Comparison of ENCODE assay signal across 10 cellular contexts in genomic region chr17:82053130-82053529, GRCh38. TPM values are rescaled to one million over a fixed set of nuclear protein-coding genes. Genes with fewer than 3 reads are reported as not detected.
DNase-seq lines count a peak whose midpoint lies in the region; ATAC-seq, FAIRE-seq and TF ChIP-seq lines count a peak whose summit lies in the region.
"Had no signal": no experiment of that assay in that cellular context is flagged by ENCODE, and none has a peak within 500 bp of the region (broad histone marks: within the 10 kb centered on the region; RNA-seq: fewer than 3 reads in every experiment).

No MANE protein-coding gene starts in this region.

- TF ChIP-seq CTCF in HepG2 (CRISPR knock-in tag; IDR thresholded peaks at IDR 0.05), result no peak

- H3K27me3 ChIP-seq in adipocyte (replicated peaks; ENCODE audit: control insufficient read depth, insufficient read depth, low read length), result no peaks in the 10 kb centered on the region
- H3K27me3 ChIP-seq in HepG2 (ENCODE audit: control insufficient read depth in 1 of 2, insufficient read depth in 2 of 2, low read length in 2 of 2), result no peaks in the 10 kb centered on the region; a peak in 2 of 5 replicates

- H3K4me3 Mint-ChIP-seq in stimulated activated naive CD8-positive, alpha-beta T cell treated with anti-CD3 and anti-CD28 coated beads, Interleukin-15, Interleukin-2, amounts not matched to agents 100 ng/mL and 50 ng/mL, for 24 hours, result peak overlapping the region; percentile 86

- H3K9ac ChIP-seq in adipocyte (ENCODE audit: low read length) (peak overlapping the region; percentile 94), HepG2 (ENCODE audit: insufficient read depth, low read depth, low read length) (peak overlapping the region; percentile 94; the same call in 1 of the 2 replicates)

- BruUV-seq in HepG2 (replicated peaks; lab: Mats Ljungman, UMichigan), result no TSS peak

- H3K36me3 Mint-ChIP-seq in stimulated activated naive CD8-positive, alpha-beta T cell treated with anti-CD3 and anti-CD28 coated beads, Interleukin-15, Interleukin-2, amounts not matched to agents 100 ng/mL and 50 ng/mL, for 24 hours (ENCODE audit: low read depth), result peaks cover 4% of the 10 kb centered on the region

- peak overlapping the region; percentile 92 for H3K4me2 ChIP-seq in HepG2 (ENCODE audit: low read depth, low read length)

- TF ChIP-seq RAD21 in HepG2 (CRISPR knock-in tag; IDR thresholded peaks at IDR 0.05), result no peak

- CTCF ChIA-PET in HepG2 (lab: Yijun Ruan, JAX; ENCODE audit: low intra/inter-chr PET ratio, low total read pairs), result no interaction called here

- no peak for DNase-seq in stimulated activated naive CD8-positive, alpha-beta T cell treated with anti-CD3 and anti-CD28 coated beads, Interleukin-15, Interleukin-2, amounts not matched to agents 100 U/mL and 50 U/mL, for 24 hours
- DNase-seq in adipocyte (ENCODE audit: low read depth) (no peak), HepG2 (ENCODE audit: low spot score) (no peak), HUDEP-2 (lab: John Stamatoyannopoulos, UW; ENCODE audit: unreplicated experiment in 76 of 76) (no peak), Kasumi-1 (lab: John Stamatoyannopoulos, UW) (no peak), NCI-H510A (lab: John Stamatoyannopoulos, UW) (no peak), LoVo (ENCODE audit: low spot score) (no peak)
- DNase-seq: NCI-H1417 treated with DMSO at 0.1 percent for 48 hours had no signal

- H3K9me3 Mint-ChIP-seq in stimulated activated naive CD8-positive, alpha-beta T cell treated with anti-CD3 and anti-CD28 coated beads, Interleukin-15, Interleukin-2, amounts not matched to agents 100 ng/mL and 50 ng/mL, for 24 hours, result no peaks in the 10 kb centered on the region

- H3K4me1 Mint-ChIP-seq in stimulated activated naive CD8-positive, alpha-beta T cell treated with anti-CD3 and anti-CD28 coated beads, Interleukin-15, Interleukin-2, amounts not matched to agents 100 ng/mL and 50 ng/mL, for 24 hours (ENCODE audit: low read depth), result peaks cover 18% of the 10 kb centered on the region

- no peak overlapping the region for H2AFZ ChIP-seq in HepG2 (ENCODE audit: low read length)

- FAIRE-seq in HepG2 (lab: Jason Lieb, UNC), result no peak

- intact Hi-C loops in HepG2 (cut with micrococcal nuclease; ENCODE audit: unreplicated experiment), result loop anchor here (5.0 kb wide), 1 partner anchor 44 kb away; the partner anchor contains the start of gene FASN

- H3K9me3 ChIP-seq in adipocyte (ENCODE audit: control insufficient read depth, low read length) (no peaks in the 10 kb centered on the region), HepG2 (ENCODE audit: low read length) (no peaks in the 10 kb centered on the region)

- H3K36me3 ChIP-seq in adipocyte (ENCODE audit: control insufficient read depth, insufficient read depth, low read length, severe bottlenecking), result peaks cover 47% of the 10 kb centered on the region
- peaks cover 24 to 43% of the 10 kb centered on the region in 2 experiments for H3K36me3 ChIP-seq in HepG2 (replicated peaks in 1 of 2; ENCODE audit: control insufficient read depth in 1 of 2, insufficient read depth in 2 of 2, low read length in 2 of 2)

- no peak for ATAC-seq in stimulated activated naive CD8-positive, alpha-beta T cell treated with anti-CD3 and anti-CD28 coated beads, Interleukin-15, Interleukin-2, amounts not matched to agents 100 U/mL and 50 U/mL, for 24 hours
- no peak for ATAC-seq in HepG2
- ATAC-seq: activated CD4-positive, CD25-positive, alpha-beta regulatory T cell treated with anti-CD3 and anti-CD28 coated beads, Interleukin-2, amount 50 U/mL, for 24 hours had no signal

- H4K20me1 ChIP-seq in HepG2 (ENCODE audit: insufficient read depth, low read length), result no peaks in the 10 kb centered on the region; the same call in 1 of the 2 replicates

- H3K27me3 Mint-ChIP-seq in stimulated activated naive CD8-positive, alpha-beta T cell treated with anti-CD3 and anti-CD28 coated beads, Interleukin-15, Interleukin-2, amounts not matched to agents 100 ng/mL and 50 ng/mL, for 24 hours, result no peaks in the 10 kb centered on the region

- WGBS in HepG2 (ENCODE audit: low lambda C conversion rate), result 99% methylated on average over 13 of the region's 19 CpGs

- POLR2A ChIA-PET in HepG2 (lab: Yijun Ruan, JAX), result interaction anchor here (1.2 to 3.4 kb wide), 2 partner anchors 13 to 16 kb away, joined by 3 to 33 read pairs; partner anchors contain the start of gene DCXR

- H3K4me1 ChIP-seq in adipocyte (ENCODE audit: control insufficient read depth, insufficient read depth, low read length) (peaks cover 18% of the 10 kb centered on the region), HepG2 (ENCODE audit: insufficient read depth, low read length) (peaks cover 61% of the 10 kb centered on the region)

- no peak overlapping the region for H3K27ac Mint-ChIP-seq in stimulated activated naive CD8-positive, alpha-beta T cell treated with anti-CD3 and anti-CD28 coated beads, Interleukin-15, Interleukin-2, amounts not matched to agents 100 ng/mL and 50 ng/mL, for 24 hours

- in situ Hi-C loops in HepG2 (cut with HindIII; ENCODE audit: extremely low pct_ligation_motif_present, low pct_unique_long_range_greater_than_20kb), result no loop called here

- TF ChIP-seq POLR2A in HepG2 (IDR thresholded peaks at IDR 0.05; ENCODE audit: insufficient read depth in 1 of 2, low read depth in 2 of 2, low read length in 2 of 2), result no peak

- H3K4me3 ChIP-seq in adipocyte (ENCODE audit: low read length), result peak overlapping the region; percentile 91
- H3K4me3 ChIP-seq in HepG2 (replicated peaks in 1 of 3; ENCODE audit: insufficient read depth in 1 of 3, low read depth in 2 of 3, low read length in 3 of 3), result peak overlapping the region; percentile 76 to 99 (median 95)

- peaks cover 37% of the 10 kb centered on the region for H3K79me2 ChIP-seq in HepG2 (ENCODE audit: insufficient read depth, low read length)

- TF ChIP-seq EP300 in HepG2 (IDR thresholded peaks at IDR 0.05; ENCODE audit: low read depth in 2 of 2, low read length in 2 of 2) (no peak), HepG2 (CRISPR knock-in tag; IDR thresholded peaks at IDR 0.05; ENCODE audit: borderline replicate concordance) (no peak)

- H3K27ac ChIP-seq in HepG2 (ENCODE audit: extremely low read length, insufficient read depth, low read length), result no peak overlapping the region

RNA-seq across cellular contexts. Expression of gene GPS1, which starts 1.4 kb away (rescaled TPM):
- 106 and 124 TPM in 2 replicates for total RNA-seq in HepG2 (2016; rRNA removed; fragmentation: Illumina TruSeq; extraction: Trizol)
- total RNA-seq in HepG2 (2016; cell fraction: cytosol; rRNA removed; fragmentation: Illumina TruSeq; extraction: Trizol; ENCODE audit: low read depth), result 87.3 and 88.2 TPM in 2 replicates
- total RNA-seq in HepG2 (2016; cell fraction: insoluble cytoplasmic fraction; rRNA removed; fragmentation: Illumina TruSeq; extraction: Trizol), result 99.7 and 134 TPM in 2 replicates
- 96.5 and 111 TPM in 2 replicates for total RNA-seq in HepG2 (2016; cell fraction: membrane; rRNA removed; fragmentation: Illumina TruSeq; extraction: Trizol)
- 89.5 and 106 TPM in 2 replicates for total RNA-seq in HepG2 (2016; cell fraction: nucleus; rRNA removed; fragmentation: Illumina TruSeq; extraction: Trizol)
- polyA plus RNA-seq in HepG2 (2011; rRNA removed), result 128 and 161 TPM in 2 replicates
- polyA plus RNA-seq in HepG2 (2011; cell fraction: cytosol; rRNA removed), result 107 and 157 TPM in 2 replicates
- 389 and 467 TPM in 2 replicates for polyA plus RNA-seq in HepG2 (2011; cell fraction: nucleus; rRNA removed)
- polyA plus RNA-seq in HepG2 (2012), result 102 and 120 TPM in 2 replicates
- 96.5 and 102 TPM in 2 replicates for polyA plus RNA-seq in HepG2 (2016; cell fraction: cytosol; fragmentation: Illumina TruSeq; extraction: Trizol; ENCODE audit: low read depth)
- 120 and 146 TPM in 2 replicates for polyA plus RNA-seq in HepG2 (2016; cell fraction: insoluble cytoplasmic fraction; fragmentation: Illumina TruSeq; extraction: Trizol; ENCODE audit: low read depth)
- polyA plus RNA-seq in HepG2 (2016; cell fraction: membrane; fragmentation: Illumina TruSeq; extraction: Trizol; ENCODE audit: low read depth), result 103 and 104 TPM in 2 replicates
- polyA plus RNA-seq in HepG2 (2016; cell fraction: nucleus; fragmentation: Illumina TruSeq; extraction: Trizol; ENCODE audit: insufficient read depth, low read depth), result 225 and 229 TPM in 2 replicates
- polyA minus RNA-seq in HepG2 (2011; rRNA and poly(A)+ RNA removed; ENCODE audit: low replicate concordance), result 182 and 265 TPM in 2 replicates
- polyA minus RNA-seq in HepG2 (2011; cell fraction: cytosol; rRNA and poly(A)+ RNA removed), result 76.6 and 80.3 TPM in 2 replicates
- polyA minus RNA-seq in HepG2 (2011; cell fraction: nucleus; rRNA and poly(A)+ RNA removed), result 60.2 and 61.0 TPM in 2 replicates

RNA-seq across cellular contexts. Expression of gene RFNG, which starts 1.5 kb away (rescaled TPM):
- 27.8 and 64.0 TPM in 2 replicates for total RNA-seq in HepG2 (2016; rRNA removed; fragmentation: Illumina TruSeq; extraction: Trizol)
- 72.5 and 73.8 TPM in 2 replicates for total RNA-seq in HepG2 (2016; cell fraction: cytosol; rRNA removed; fragmentation: Illumina TruSeq; extraction: Trizol; ENCODE audit: low read depth)
- total RNA-seq in HepG2 (2016; cell fraction: insoluble cytoplasmic fraction; rRNA removed; fragmentation: Illumina TruSeq; extraction: Trizol), result 23.6 and 61.0 TPM in 2 replicates
- total RNA-seq in HepG2 (2016; cell fraction: membrane; rRNA removed; fragmentation: Illumina TruSeq; extraction: Trizol), result 95.0 and 98.0 TPM in 2 replicates
- total RNA-seq in HepG2 (2016; cell fraction: nucleus; rRNA removed; fragmentation: Illumina TruSeq; extraction: Trizol), result 53.3 and 60.7 TPM in 2 replicates
- polyA plus RNA-seq in HepG2 (2011; rRNA removed), result 61.4 and 90.6 TPM in 2 replicates
- polyA plus RNA-seq in HepG2 (2011; cell fraction: cytosol; rRNA removed), result 36.1 and 62.0 TPM in 2 replicates
- polyA plus RNA-seq in HepG2 (2011; cell fraction: nucleus; rRNA removed), result 548 and 733 TPM in 2 replicates
- polyA plus RNA-seq in HepG2 (2012), result 60.9 and 71.7 TPM in 2 replicates
- 106 and 121 TPM in 2 replicates for polyA plus RNA-seq in HepG2 (2016; cell fraction: cytosol; fragmentation: Illumina TruSeq; extraction: Trizol; ENCODE audit: low read depth)
- 35.7 and 47.7 TPM in 2 replicates for polyA plus RNA-seq in HepG2 (2016; cell fraction: insoluble cytoplasmic fraction; fragmentation: Illumina TruSeq; extraction: Trizol; ENCODE audit: low read depth)
- polyA plus RNA-seq in HepG2 (2016; cell fraction: membrane; fragmentation: Illumina TruSeq; extraction: Trizol; ENCODE audit: low read depth), result 128 and 132 TPM in 2 replicates
- polyA plus RNA-seq in HepG2 (2016; cell fraction: nucleus; fragmentation: Illumina TruSeq; extraction: Trizol; ENCODE audit: insufficient read depth, low read depth), result 227 and 229 TPM in 2 replicates
- 12.3 and 58.2 TPM in 2 replicates for polyA minus RNA-seq in HepG2 (2011; rRNA and poly(A)+ RNA removed; ENCODE audit: low replicate concordance)
- 21.9 and 29.0 TPM in 2 replicates for polyA minus RNA-seq in HepG2 (2011; cell fraction: cytosol; rRNA and poly(A)+ RNA removed)
- 29.7 and 35.9 TPM in 2 replicates for polyA minus RNA-seq in HepG2 (2011; cell fraction: nucleus; rRNA and poly(A)+ RNA removed)

RNA-seq across cellular contexts. Expression of gene DUS1L, which starts 12.5 kb away (rescaled TPM):
- total RNA-seq in HepG2 (2016; rRNA removed; fragmentation: Illumina TruSeq; extraction: Trizol), result 67.9 and 109 TPM in 2 replicates
- total RNA-seq in HepG2 (2016; cell fraction: cytosol; rRNA removed; fragmentation: Illumina TruSeq; extraction: Trizol; ENCODE audit: low read depth), result 206 and 220 TPM in 2 replicates
- 58.4 and 113 TPM in 2 replicates for total RNA-seq in HepG2 (2016; cell fraction: insoluble cytoplasmic fraction; rRNA removed; fragmentation: Illumina TruSeq; extraction: Trizol)
- 268 and 276 TPM in 2 replicates for total RNA-seq in HepG2 (2016; cell fraction: membrane; rRNA removed; fragmentation: Illumina TruSeq; extraction: Trizol)
- total RNA-seq in HepG2 (2016; cell fraction: nucleus; rRNA removed; fragmentation: Illumina TruSeq; extraction: Trizol), result 69.9 and 102 TPM in 2 replicates
- 81.0 and 108 TPM in 2 replicates for polyA plus RNA-seq in HepG2 (2011; rRNA removed)
- polyA plus RNA-seq in HepG2 (2011; cell fraction: cytosol; rRNA removed), result 64.5 and 97.7 TPM in 2 replicates
- 583 and 668 TPM in 2 replicates for polyA plus RNA-seq in HepG2 (2011; cell fraction: nucleus; rRNA removed)
- 82.7 and 123 TPM in 2 replicates for polyA plus RNA-seq in HepG2 (2012)
- polyA plus RNA-seq in HepG2 (2016; cell fraction: cytosol; fragmentation: Illumina TruSeq; extraction: Trizol; ENCODE audit: low read depth), result 353 and 384 TPM in 2 replicates
- polyA plus RNA-seq in HepG2 (2016; cell fraction: insoluble cytoplasmic fraction; fragmentation: Illumina TruSeq; extraction: Trizol; ENCODE audit: low read depth), result 138 and 172 TPM in 2 replicates
- 444 and 521 TPM in 2 replicates for polyA plus RNA-seq in HepG2 (2016; cell fraction: membrane; fragmentation: Illumina TruSeq; extraction: Trizol; ENCODE audit: low read depth)
- 330 and 339 TPM in 2 replicates for polyA plus RNA-seq in HepG2 (2016; cell fraction: nucleus; fragmentation: Illumina TruSeq; extraction: Trizol; ENCODE audit: insufficient read depth, low read depth)
- 47.0 and 79.2 TPM in 2 replicates for polyA minus RNA-seq in HepG2 (2011; rRNA and poly(A)+ RNA removed; ENCODE audit: low replicate concordance)
- 31.7 and 34.4 TPM in 2 replicates for polyA minus RNA-seq in HepG2 (2011; cell fraction: cytosol; rRNA and poly(A)+ RNA removed)
- polyA minus RNA-seq in HepG2 (2011; cell fraction: nucleus; rRNA and poly(A)+ RNA removed), result 85.7 and 87.9 TPM in 2 replicates

RNA-seq across cellular contexts. Expression of gene DCXR, which starts 15.6 kb away (rescaled TPM):
- total RNA-seq in HepG2 (2016; rRNA removed; fragmentation: Illumina TruSeq; extraction: Trizol), result 286 and 311 TPM in 2 replicates
- 275 and 353 TPM in 2 replicates for total RNA-seq in HepG2 (2016; cell fraction: cytosol; rRNA removed; fragmentation: Illumina TruSeq; extraction: Trizol; ENCODE audit: low read depth)
- 302 and 321 TPM in 2 replicates for total RNA-seq in HepG2 (2016; cell fraction: insoluble cytoplasmic fraction; rRNA removed; fragmentation: Illumina TruSeq; extraction: Trizol)
- total RNA-seq in HepG2 (2016; cell fraction: membrane; rRNA removed; fragmentation: Illumina TruSeq; extraction: Trizol), result 228 and 297 TPM in 2 replicates
- 132 and 152 TPM in 2 replicates for total RNA-seq in HepG2 (2016; cell fraction: nucleus; rRNA removed; fragmentation: Illumina TruSeq; extraction: Trizol)
- polyA plus RNA-seq in HepG2 (2011; rRNA removed), result 287 and 290 TPM in 2 replicates
- 253 and 424 TPM in 2 replicates for polyA plus RNA-seq in HepG2 (2011; cell fraction: cytosol; rRNA removed)
- polyA plus RNA-seq in HepG2 (2011; cell fraction: nucleus; rRNA removed), result 645 and 737 TPM in 2 replicates
- 190 and 266 TPM in 2 replicates for polyA plus RNA-seq in HepG2 (2012)
- polyA plus RNA-seq in HepG2 (2016; cell fraction: cytosol; fragmentation: Illumina TruSeq; extraction: Trizol; ENCODE audit: low read depth), result 398 and 426 TPM in 2 replicates
- polyA plus RNA-seq in HepG2 (2016; cell fraction: insoluble cytoplasmic fraction; fragmentation: Illumina TruSeq; extraction: Trizol; ENCODE audit: low read depth), result 296 and 330 TPM in 2 replicates
- polyA plus RNA-seq in HepG2 (2016; cell fraction: membrane; fragmentation: Illumina TruSeq; extraction: Trizol; ENCODE audit: low read depth), result 308 and 335 TPM in 2 replicates
- polyA plus RNA-seq in HepG2 (2016; cell fraction: nucleus; fragmentation: Illumina TruSeq; extraction: Trizol; ENCODE audit: insufficient read depth, low read depth), result 280 and 299 TPM in 2 replicates
- polyA minus RNA-seq in HepG2 (2011; rRNA and poly(A)+ RNA removed; ENCODE audit: low replicate concordance), result 73.9 and 172 TPM in 2 replicates
- 52.1 and 74.6 TPM in 2 replicates for polyA minus RNA-seq in HepG2 (2011; cell fraction: cytosol; rRNA and poly(A)+ RNA removed)
- polyA minus RNA-seq in HepG2 (2011; cell fraction: nucleus; rRNA and poly(A)+ RNA removed), result 61.5 and 67.5 TPM in 2 replicates

RNA-seq across cellular contexts. Expression of gene RAC3, which starts 21.7 kb away (rescaled TPM):
- 4.0 and 10.5 TPM in 2 replicates for total RNA-seq in HepG2 (2016; rRNA removed; fragmentation: Illumina TruSeq; extraction: Trizol)
- 6.8 and 9.8 TPM in 2 replicates for total RNA-seq in HepG2 (2016; cell fraction: cytosol; rRNA removed; fragmentation: Illumina TruSeq; extraction: Trizol; ENCODE audit: low read depth)
- total RNA-seq in HepG2 (2016; cell fraction: insoluble cytoplasmic fraction; rRNA removed; fragmentation: Illumina TruSeq; extraction: Trizol), result 3.9 and 12.6 TPM in 2 replicates
- 7.3 and 10.1 TPM in 2 replicates for total RNA-seq in HepG2 (2016; cell fraction: membrane; rRNA removed; fragmentation: Illumina TruSeq; extraction: Trizol)
- 11.7 and 12.9 TPM in 2 replicates for total RNA-seq in HepG2 (2016; cell fraction: nucleus; rRNA removed; fragmentation: Illumina TruSeq; extraction: Trizol)
- 21.3 and 24.1 TPM in 2 replicates for polyA plus RNA-seq in HepG2 (2011; rRNA removed)
- polyA plus RNA-seq in HepG2 (2011; cell fraction: cytosol; rRNA removed), result 12.8 and 16.7 TPM in 2 replicates
- 111 and 165 TPM in 2 replicates for polyA plus RNA-seq in HepG2 (2011; cell fraction: nucleus; rRNA removed)
- 6.3 and 10.6 TPM in 2 replicates for polyA plus RNA-seq in HepG2 (2012)
- polyA plus RNA-seq in HepG2 (2016; cell fraction: cytosol; fragmentation: Illumina TruSeq; extraction: Trizol; ENCODE audit: low read depth), result 10.4 and 12.0 TPM in 2 replicates
- polyA plus RNA-seq in HepG2 (2016; cell fraction: insoluble cytoplasmic fraction; fragmentation: Illumina TruSeq; extraction: Trizol; ENCODE audit: low read depth), result 6.0 and 7.2 TPM in 2 replicates
- 8.8 and 10.0 TPM in 2 replicates for polyA plus RNA-seq in HepG2 (2016; cell fraction: membrane; fragmentation: Illumina TruSeq; extraction: Trizol; ENCODE audit: low read depth)
- polyA plus RNA-seq in HepG2 (2016; cell fraction: nucleus; fragmentation: Illumina TruSeq; extraction: Trizol; ENCODE audit: insufficient read depth, low read depth), result 45.9 and 51.6 TPM in 2 replicates
- polyA minus RNA-seq in HepG2 (2011; rRNA and poly(A)+ RNA removed; ENCODE audit: low replicate concordance), result 12.6 and 13.2 TPM in 2 replicates
- polyA minus RNA-seq in HepG2 (2011; cell fraction: cytosol; rRNA and poly(A)+ RNA removed), result 3.0 and 3.6 TPM in 2 replicates
- 6.7 and 7.6 TPM in 2 replicates for polyA minus RNA-seq in HepG2 (2011; cell fraction: nucleus; rRNA and poly(A)+ RNA removed)
